ENCODE assay signal across 1 cellular context in genomic region chrX:331772-332495, GRCh38.
A peak's percentile ranks its signal among the peaks of the same experiment; 100 is the strongest.
TF ChIP-seq lines count a peak whose summit lies in the region.

No MANE protein-coding gene starts in this region.

TF ChIP-seq in HepG2, 621 proteins besides CTCF, POLR2A, EP300 and RAD21:
- TF ChIP-seq AGO2 (optimal IDR thresholded peaks at IDR 0.05; ENCODE audit: low read depth, low read length), result peak; percentile 20
- TF ChIP-seq SALL2 (CRISPR knock-in tag; IDR thresholded peaks at IDR 0.05), result no peak
- TF ChIP-seq ATF7 (IDR thresholded peaks at IDR 0.05), result no peak
- TF ChIP-seq ATF7 (CRISPR knock-in tag; IDR thresholded peaks at IDR 0.05), result no peak
- peak; percentile 7 for TF ChIP-seq HNRNPK (IDR thresholded peaks at IDR 0.05; ENCODE audit: low read depth, low read length, poor library complexity, severe bottlenecking)
- 0 out of 2 replicates have a peak, but pooled peaks have one; percentile 4 for TF ChIP-seq AKAP8 (CRISPR knock-in tag; IDR thresholded peaks at IDR 0.05)
- TF ChIP-seq GATAD1 (CRISPR knock-in tag; IDR thresholded peaks at IDR 0.05), result no peak
- TF ChIP-seq MIXL1 (CRISPR knock-in tag; IDR thresholded peaks at IDR 0.05), result no peak
- 0 out of 2 replicates have a peak, but pooled peaks have one; percentile 31 for TF ChIP-seq HNRNPL (IDR thresholded peaks at IDR 0.05; ENCODE audit: low read depth, low read length)
- TF ChIP-seq DNMT3B (CRISPR knock-in tag; conservative IDR thresholded peaks at IDR 0.05), result no peak
